13 cellular contexts compared by ENCODE assay signal in genomic region chr18:31267823-31268481, GRCh38. TPM values are rescaled to one million over a fixed set of nuclear protein-coding genes. Genes with fewer than 3 reads are reported as not detected.
DNase-seq lines count a peak whose midpoint lies in the region; ATAC-seq, FAIRE-seq and TF ChIP-seq lines count a peak whose summit lies in the region.
"Had no signal": no experiment of that assay in that cellular context is flagged by ENCODE, and none has a peak within 500 bp of the region (broad histone marks: within the 10 kb centered on the region; RNA-seq: fewer than 3 reads in every experiment).

No MANE protein-coding gene starts in this region.

- H3K4me2 ChIP-seq in mammary epithelial cell (ENCODE audit: insufficient read depth, low read depth, low read length) = no peak overlapping the region
- H3K4me2 ChIP-seq: BLaER1 had no signal

- H3K9ac ChIP-seq in mammary epithelial cell (ENCODE audit: insufficient read depth, low read length) = no peak overlapping the region
- H3K9ac ChIP-seq: BLaER1 had no signal

- ATAC-seq in GM21367 (IDR thresholded peaks at IDR 0.05; ENCODE audit: unreplicated experiment) = peak; percentile 49
- ATAC-seq in HG02981 (IDR thresholded peaks at IDR 0.05; ENCODE audit: unreplicated experiment) = peak; percentile 66
- no peak for ATAC-seq in natural killer cell
- ATAC-seq: lower lobe of right lung had no signal

- in situ Hi-C loops in mammary epithelial cell (cut with MboI; ENCODE audit: low sequenced_read_pairs in 2 of 2) = loop anchor here (10.0 to 25.0 kb wide), 2 partner anchors 169 to 237 kb away; partner anchors contain the start of gene DSG3 (in 1 of the 2)

- H3K36me3 ChIP-seq in mammary epithelial cell (ENCODE audit: insufficient read depth, low read length) = no peaks in the 10 kb centered on the region
- H3K36me3 ChIP-seq: BLaER1, lower lobe of right lung had no signal

- no peaks in the 10 kb centered on the region for H3K4me1 Mint-ChIP-seq in natural killer cell

- TF ChIP-seq CTCF in mammary epithelial cell (conservative IDR thresholded peaks at IDR 0.05 in 1 of 2, IDR thresholded peaks at IDR 0.05 in 1 of 2; ENCODE audit: extremely low read depth in 1 of 2, insufficient read depth in 1 of 2, low read depth in 1 of 2, low read length in 2 of 2) (no peak), natural killer cell (IDR thresholded peaks at IDR 0.05) (no peak)

- H3K9me3 ChIP-seq in mammary epithelial cell (replicated peaks; ENCODE audit: insufficient read depth, low read length) = no peaks in the 10 kb centered on the region
- H3K9me3 ChIP-seq: BLaER1, lower lobe of right lung had no signal

- no peak overlapping the region for H3K27ac ChIP-seq in mammary epithelial cell (ENCODE audit: insufficient read depth, low read depth, low read length)
- H3K27ac ChIP-seq: BLaER1, lower lobe of right lung had no signal

- no peaks in the 10 kb centered on the region for H3K27me3 ChIP-seq in mammary epithelial cell (ENCODE audit: insufficient read depth, low read length)
- H3K27me3 ChIP-seq: BLaER1 had no signal

- H3K27me3 Mint-ChIP-seq in natural killer cell (ENCODE audit: low read depth in 2 of 2) = no peaks in the 10 kb centered on the region

- no peaks in the 10 kb centered on the region for H4K20me1 ChIP-seq in mammary epithelial cell (ENCODE audit: insufficient read depth, low read length)
- H4K20me1 ChIP-seq: BLaER1 had no signal

- intact Hi-C loops in mammary epithelial cell (cut with micrococcal nuclease) (loop anchor here (5.0 kb wide), 1 partner anchor 239 kb away; no protein-coding TSS in a partner anchor), natural killer cell (cut with micrococcal nuclease) (no loop called here)

- H2AFZ ChIP-seq in mammary epithelial cell (ENCODE audit: low read depth, low read length) = peak overlapping the region; percentile 33

- no peaks in the 10 kb centered on the region for H3K4me1 ChIP-seq in mammary epithelial cell (ENCODE audit: insufficient read depth, low read length)
- H3K4me1 ChIP-seq: BLaER1 had no signal

- no peaks in the 10 kb centered on the region for H3K79me2 ChIP-seq in mammary epithelial cell (ENCODE audit: insufficient read depth, low read length)

- WGBS in mammary epithelial cell (ENCODE audit: low coverage, missing lambda C conversion rate) = 54% methylated on average over 2 of the region's 2 CpGs

- H3K36me3 Mint-ChIP-seq in natural killer cell = no peaks in the 10 kb centered on the region

- no peak overlapping the region for H3K27ac Mint-ChIP-seq in natural killer cell

- peak; percentile 86 for FAIRE-seq in GM18507 (lab: Jason Lieb, UNC)

- H3K4me3 ChIP-seq in mammary epithelial cell (replicated peaks in 1 of 3; ENCODE audit: insufficient read depth in 1 of 3, low read depth in 2 of 3, low read length in 3 of 3) = no peak overlapping the region
- H3K4me3 ChIP-seq: BLaER1, lower lobe of right lung had no signal

- CTCF ChIA-PET in mammary epithelial cell (lab: Charles Lee; ENCODE audit: low non-redundant PET) = no interaction called here

- BruUV-seq in mammary epithelial cell (replicated peaks; lab: Mats Ljungman, UMichigan) = no TSS peak

- peaks cover 4 to 10% of the 10 kb centered on the region in 2 donors for H3K9me3 Mint-ChIP-seq in natural killer cell

- dilution Hi-C loops in mammary epithelial cell (cut with HindIII; ENCODE audit: low sequenced_read_pairs) = no loop called here

- no peak for DNase-seq in GM18507 (ENCODE audit: extremely low spot score, insufficient read length, low read depth)
- DNase-seq in mammary epithelial cell = peak; percentile 52
- no peak for DNase-seq in NCI-H146 treated with DMSO at 0.1 percent for 48 hours (lab: John Stamatoyannopoulos, UW; ENCODE audit: unreplicated experiment)
- no peak for DNase-seq in dermis blood vessel endothelial cell
- DNase-seq in cortex of kidney (lab: John Stamatoyannopoulos, UW) = no peak
- DNase-seq in natural killer cell = no peak
- DNase-seq: foreskin fibroblast, lower lobe of right lung, NCI-H187 had no signal

- no peak overlapping the region for H3K4me3 Mint-ChIP-seq in natural killer cell

RNA-seq across cellular contexts. Expression of gene DSG1, which starts 50.0 kb away (rescaled TPM):
- total RNA-seq in mammary epithelial cell = under 1 TPM; 0.17 to 0.33 TPM
- polyA plus RNA-seq in mammary epithelial cell = 0.07 TPM
- not detected for polyA minus RNA-seq in mammary epithelial cell
- not detected in 2 replicates for total RNA-seq in dermis blood vessel endothelial cell
- total RNA-seq in natural killer cell = not detected
- total RNA-seq: HT1080, lower lobe of right lung had no signal

Comparison
In these comparisons a context has a peak if more than half of its experiments do, and no peak if none do; other contexts are left out.
1. ATAC-seq: peak in GM21367 (single experiment) and HG02981 (single experiment); none in natural killer cell (0 of 3).